In the genomic region with DNA sequence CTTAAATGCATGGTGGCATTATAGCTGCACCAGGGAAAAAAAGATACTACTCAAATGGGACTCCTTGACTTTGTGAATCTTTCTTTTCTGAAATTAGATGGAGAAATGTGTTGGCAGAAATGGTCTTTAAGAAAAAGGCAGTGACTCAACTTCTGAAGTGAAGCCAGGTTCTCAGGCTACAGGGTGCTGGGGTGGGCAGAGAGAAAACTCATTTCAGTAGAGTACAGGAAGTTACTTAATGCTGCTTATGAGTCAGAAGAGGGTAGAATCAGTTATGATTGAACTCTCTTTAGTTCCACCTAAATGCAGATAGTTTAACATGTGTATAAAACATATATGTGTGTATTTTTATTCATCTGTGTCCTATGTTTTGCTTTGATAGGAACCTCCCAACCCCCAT, we compare ENCODE assay signal across 8 cellular contexts.
DNase-seq lines count a peak whose midpoint lies in the region; ATAC-seq and TF ChIP-seq lines count a peak whose summit lies in the region.

No MANE protein-coding gene starts in this region.

- no peak overlapping the region for H4K91ac ChIP-seq in mesenchymal stem cell (ENCODE audit: low read length)

- TF ChIP-seq CTCF in GM06990 (IDR thresholded peaks at IDR 0.05; ENCODE audit: insufficient read depth, low read length, poor library complexity, severe bottlenecking): no peak

- no peak overlapping the region for H2AFZ ChIP-seq in mesenchymal stem cell (ENCODE audit: low read depth, low read length)

- no peak overlapping the region for H4K5ac ChIP-seq in mesendoderm (ENCODE audit: low read length)

- peak overlapping the region; percentile 26 for H3K27ac ChIP-seq in mesenchymal stem cell (ENCODE audit: low read length, poor library complexity, severe bottlenecking)
- H3K27ac ChIP-seq in mesendoderm (ENCODE audit: low read depth, low read length): no peak overlapping the region

- H3K27me3 ChIP-seq in GM06990 (replicated peaks; ENCODE audit: control insufficient read depth, insufficient read depth, low read length) (no peaks in the 10 kb centered on the region), mesenchymal stem cell (ENCODE audit: control insufficient read depth in 1 of 2, insufficient read depth in 1 of 2, low read length in 2 of 2) (no peaks in the 10 kb centered on the region), mesendoderm (ENCODE audit: insufficient read depth, low read length, poor library complexity) (no peaks in the 10 kb centered on the region)

- H2BK12ac ChIP-seq in mesenchymal stem cell (ENCODE audit: low read length in 2 of 2): no peak overlapping the region

- H3K4me3 ChIP-seq in GM06990 (replicated peaks; ENCODE audit: low read depth, low read length): no peak overlapping the region
- peak overlapping the region in 1 of 2 experiments; percentile 35 for H3K4me3 ChIP-seq in mesenchymal stem cell (ENCODE audit: insufficient read depth in 1 of 2, low read depth in 1 of 2, low read length in 2 of 2)
- H3K4me3 ChIP-seq in mesendoderm (ENCODE audit: low read length): no peak overlapping the region

- no peak overlapping the region for H2AK5ac ChIP-seq in mesenchymal stem cell (ENCODE audit: low read length, severe bottlenecking)
- no peak overlapping the region for H2AK5ac ChIP-seq in mesendoderm (ENCODE audit: low read length)

- peak overlapping the region; percentile 18 for H3K9ac ChIP-seq in mesenchymal stem cell (ENCODE audit: low read length)
- H3K9ac ChIP-seq in mesendoderm (ENCODE audit: low read length): no peak overlapping the region

- H3K4me2 ChIP-seq in mesenchymal stem cell (ENCODE audit: low read length, poor library complexity, severe bottlenecking): no peak overlapping the region
- H3K4me2 ChIP-seq in mesendoderm (ENCODE audit: low read length): no peak overlapping the region

- no peak overlapping the region for H3K4ac ChIP-seq in mesenchymal stem cell (ENCODE audit: low read depth in 1 of 2, low read length in 2 of 2)
- H3K4ac ChIP-seq in mesendoderm (ENCODE audit: low read depth, low read length): no peak overlapping the region

- no peaks in the 10 kb centered on the region for H3K79me2 ChIP-seq in mesendoderm (ENCODE audit: control insufficient read depth, insufficient read depth, low read length)

- no peak overlapping the region for H3K14ac ChIP-seq in mesenchymal stem cell (ENCODE audit: low read length in 2 of 2)

- peak; percentile 81 for DNase-seq in GM06990 (ENCODE audit: extremely low read depth, insufficient read length)
- peak; percentile 32 for DNase-seq in KG1 (lab: John Stamatoyannopoulos, UW)
- DNase-seq in activated T-helper 9 cell treated with anti-CD3 and anti-CD28 coated beads, Interleukin-2, amount 50 U/mL, for 16 hours (ENCODE audit: low read depth): peak; percentile 16
- peak; percentile 82 for DNase-seq in mesenchymal stem cell
- no peak for DNase-seq in posterior cingulate gyrus
- DNase-seq in mesendoderm: no peak
- DNase-seq in Ammon's horn (ENCODE audit: low spot score): no peak

- H3K4me1 ChIP-seq in mesenchymal stem cell (ENCODE audit: control insufficient read depth, insufficient read depth, low read depth, low read length): peaks cover 1% of the 10 kb centered on the region
- H3K4me1 ChIP-seq in mesendoderm (ENCODE audit: control insufficient read depth, low read depth, low read length): no peaks in the 10 kb centered on the region

- intact Hi-C loops in posterior cingulate gyrus (cut with DNase I): no loop called here

- H3K23ac ChIP-seq in mesenchymal stem cell (ENCODE audit: low read length in 2 of 2): no peak overlapping the region
- no peak overlapping the region for H3K23ac ChIP-seq in mesendoderm (ENCODE audit: low read length)

- H3K9me3 ChIP-seq in mesenchymal stem cell (ENCODE audit: control insufficient read depth, low read length): no peaks in the 10 kb centered on the region

- peak; percentile 99 for ATAC-seq in GM21723 (IDR thresholded peaks at IDR 0.05; ENCODE audit: unreplicated experiment)

- H3K18ac ChIP-seq in mesenchymal stem cell (ENCODE audit: low read depth in 1 of 2, low read length in 2 of 2) (no peak overlapping the region), mesendoderm (ENCODE audit: low read length) (no peak overlapping the region)

- no peak overlapping the region for H3K56ac ChIP-seq in mesendoderm (ENCODE audit: low read length)

- H2BK15ac ChIP-seq in mesenchymal stem cell (ENCODE audit: low read depth, poor library complexity, severe bottlenecking): no peak overlapping the region
- no peak overlapping the region for H2BK15ac ChIP-seq in mesendoderm (replicated peaks; ENCODE audit: low read depth)

- H2BK5ac ChIP-seq in mesenchymal stem cell (ENCODE audit: low read depth, low read length, poor library complexity, severe bottlenecking) (no peak overlapping the region), mesendoderm (ENCODE audit: low read length) (no peak overlapping the region)

- no peak overlapping the region for H2BK120ac ChIP-seq in mesenchymal stem cell (ENCODE audit: low read depth, low read length)
- H2BK120ac ChIP-seq in mesendoderm (ENCODE audit: low read depth, low read length): no peak overlapping the region

- H4K8ac ChIP-seq in mesenchymal stem cell (ENCODE audit: low read length) (no peak overlapping the region), mesendoderm (ENCODE audit: low read depth, low read length) (no peak overlapping the region)

- no peaks in the 10 kb centered on the region for H3K36me3 ChIP-seq in GM06990 (ENCODE audit: control insufficient read depth, insufficient read depth, low read length)
- no peaks in the 10 kb centered on the region for H3K36me3 ChIP-seq in mesenchymal stem cell (ENCODE audit: control insufficient read depth in 1 of 2, insufficient read depth in 2 of 2, low read depth in 1 of 2, low read length in 2 of 2)
- H3K36me3 ChIP-seq in mesendoderm (ENCODE audit: control insufficient read depth, insufficient read depth, low read length): no peaks in the 10 kb centered on the region

- H3K79me1 ChIP-seq in mesenchymal stem cell (replicated peaks; ENCODE audit: low read length, poor library complexity, severe bottlenecking) (no peaks in the 10 kb centered on the region), mesendoderm (ENCODE audit: low read length) (no peaks in the 10 kb centered on the region)

Comparison
In these comparisons a context has a peak if more than half of its experiments do, and no peak if none do; other contexts are left out.
1. DNase-seq: peak in GM06990 (single experiment), KG1 (single experiment), activated T-helper 9 cell treated with anti-CD3 and anti-CD28 coated beads, Interleukin-2, amount 50 U/mL, for 16 hours (single experiment) and mesenchymal stem cell (single experiment); none in posterior cingulate gyrus (0 of 10), mesendoderm (single experiment) and Ammon's horn (single experiment).